In the genomic region with DNA sequence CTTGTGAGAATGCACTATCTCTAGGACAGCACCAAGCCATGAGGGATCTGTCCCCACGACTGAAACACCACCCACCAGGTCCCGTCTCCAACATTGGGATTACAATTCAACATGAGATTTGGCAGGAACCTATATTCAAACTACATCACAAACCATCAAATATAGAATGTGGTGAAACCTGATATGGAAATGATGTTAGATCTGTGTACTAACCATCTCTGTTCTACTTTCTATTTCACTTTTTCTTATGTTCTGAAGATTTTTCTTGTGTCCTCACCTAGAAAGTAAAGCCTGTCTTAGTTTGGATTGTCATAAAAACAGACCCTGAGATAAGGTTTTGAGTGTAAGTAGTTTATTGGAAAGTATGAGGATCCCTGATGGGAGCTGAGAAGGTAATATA, we compare ENCODE assay signal across 1 cellular context.
TF ChIP-seq lines count a peak whose summit lies in the region.

No MANE protein-coding gene starts in this region.

TF ChIP-seq in HepG2, 621 proteins besides CTCF, POLR2A, EP300 and RAD21 (continued from another document):
- TF ChIP-seq ZNF761 (CRISPR knock-in tag; conservative IDR thresholded peaks at IDR 0.05) = no peak
- TF ChIP-seq JUN (CRISPR knock-in tag; IDR thresholded peaks at IDR 0.05) = no peak
- TF ChIP-seq SRY (CRISPR knock-in tag; IDR thresholded peaks at IDR 0.05) = no peak
